In the genomic region with DNA sequence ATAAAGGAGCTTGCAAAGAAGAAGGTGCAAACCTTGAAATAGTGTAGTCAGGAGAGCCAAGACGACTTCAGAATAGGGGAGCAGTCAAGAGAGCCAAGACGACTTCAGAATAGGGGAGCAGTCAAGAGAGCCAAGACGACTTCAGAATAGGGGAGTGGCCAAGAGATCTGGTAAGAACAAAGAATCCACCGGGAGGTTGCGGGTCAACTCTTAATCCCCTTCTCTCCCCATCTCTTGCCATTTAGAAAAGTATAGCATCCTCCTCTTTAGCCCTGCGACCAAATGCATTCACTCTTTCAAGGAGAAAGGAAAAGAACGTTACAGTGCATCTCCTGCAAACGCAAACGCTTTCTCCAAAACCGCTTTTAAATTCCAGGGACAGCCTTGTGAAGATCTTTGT, we compare ENCODE assay signal across 8 cellular contexts. TPM values are rescaled to one million over a fixed set of nuclear protein-coding genes. Genes with fewer than 3 reads are reported as not detected.
DNase-seq lines count a peak whose midpoint lies in the region; ATAC-seq lines count a peak whose summit lies in the region.

No MANE protein-coding gene starts in this region.

- peak overlapping the region; percentile 78 for H3K27ac Mint-ChIP-seq in T-helper 2 cell treated with Interferon-gamma antibody and Interleukin-4, amounts not matched to agents 5 μg/mL and 100 μg/mL, for 36 hours
- H3K27ac Mint-ChIP-seq in activated T-helper 1 cell treated with anti-CD3 and anti-CD28 coated beads, Interleukin-12 subunit alpha, Interleukin-12 subunit beta, Interleukin-2, Interleukin-4 antibody, amounts not matched to agents 30 ng/mL and 10 ng/mL and 1 ng/mL, durations not matched to agents 14 hours and 24 hours and 36 hours = peak overlapping the region; percentile 88

- peak overlapping the region; percentile 90 for H3K4me3 Mint-ChIP-seq in T-helper 2 cell treated with Interferon-gamma antibody and Interleukin-4, amounts not matched to agents 5 μg/mL and 100 μg/mL, for 36 hours
- H3K4me3 Mint-ChIP-seq in activated T-helper 1 cell treated with anti-CD3 and anti-CD28 coated beads, Interleukin-12 subunit alpha, Interleukin-12 subunit beta, Interleukin-2, Interleukin-4 antibody, amounts not matched to agents 30 ng/mL and 10 ng/mL and 1 ng/mL, durations not matched to agents 14 hours and 24 hours and 36 hours = peak overlapping the region; percentile 95

- H3K4me1 ChIP-seq in iPS-20b (ENCODE audit: insufficient read depth, low read length) (peaks cover 15% of the 10 kb centered on the region), subcutaneous abdominal adipose tissue (ENCODE audit: control insufficient read depth in 5 of 5, insufficient read depth in 5 of 5, low read length in 5 of 5) (peaks cover 2 to 49% (median 25%) of the 10 kb centered on the region in 5 donors)

- H3K4me3 ChIP-seq in iPS-20b (ENCODE audit: low read length) = peak overlapping the region; percentile 92
- H3K4me3 ChIP-seq in subcutaneous abdominal adipose tissue (ENCODE audit: low read depth in 1 of 5, low read length in 5 of 5) = peak overlapping the region; percentile 80 to 99 (median 96)

- no peaks in the 10 kb centered on the region for H3K9me3 ChIP-seq in iPS-20b (ENCODE audit: insufficient read depth, low read depth, low read length)
- H3K9me3 ChIP-seq in subcutaneous abdominal adipose tissue (ENCODE audit: control insufficient read depth in 5 of 5, low read length in 5 of 5) = no peaks in the 10 kb centered on the region

- H3K36me3 ChIP-seq in iPS-20b (ENCODE audit: insufficient read depth, low read depth, low read length) (peaks cover 39% of the 10 kb centered on the region), subcutaneous abdominal adipose tissue (ENCODE audit: control insufficient read depth in 5 of 5, insufficient read depth in 5 of 5, low read length in 5 of 5) (peaks cover 0 to 21% (median 11%) of the 10 kb centered on the region in 5 donors)

- ATAC-seq in HG03280 (IDR thresholded peaks at IDR 0.05; ENCODE audit: unreplicated experiment) = no peak

- H3K36me3 Mint-ChIP-seq in T-helper 2 cell treated with Interferon-gamma antibody and Interleukin-4, amounts not matched to agents 5 μg/mL and 100 μg/mL, for 36 hours (ENCODE audit: low read depth) = peaks cover 12% of the 10 kb centered on the region
- H3K36me3 Mint-ChIP-seq in activated T-helper 1 cell treated with anti-CD3 and anti-CD28 coated beads, Interleukin-12 subunit alpha, Interleukin-12 subunit beta, Interleukin-2, Interleukin-4 antibody, amounts not matched to agents 30 ng/mL and 10 ng/mL and 1 ng/mL, durations not matched to agents 14 hours and 24 hours and 36 hours (ENCODE audit: low read depth) = peaks cover 16% of the 10 kb centered on the region

- peak overlapping the region; percentile 92 for H3K9ac ChIP-seq in iPS-20b (ENCODE audit: low read depth, low read length)
- peak overlapping the region; percentile 73 to 93 (median 86) for H3K9ac ChIP-seq in subcutaneous abdominal adipose tissue (ENCODE audit: low read length in 5 of 5)

- DNase-seq in T-helper 2 cell treated with Interferon-gamma antibody and Interleukin-4, amounts not matched to agents 5 μg/mL and 100 μg/mL, for 36 hours (ENCODE audit: low spot score) = no peak
- DNase-seq in T-helper 2 cell = no peak
- DNase-seq in activated T-helper 1 cell treated with anti-CD3 and anti-CD28 coated beads, Interleukin-12 subunit alpha, Interleukin-12 subunit beta, Interleukin-2, Interleukin-4 antibody, amounts not matched to agents 30 ng/mL and 10 ng/mL and 1 ng/mL, durations not matched to agents 14 hours and 24 hours and 36 hours (ENCODE audit: low spot score) = no peak
- DNase-seq in hepatic stellate cell (ENCODE audit: low spot score) = no peak
- no peak for DNase-seq in NCI-H748 (lab: John Stamatoyannopoulos, UW; ENCODE audit: unreplicated experiment)

- no peaks in the 10 kb centered on the region for H3K27me3 Mint-ChIP-seq in T-helper 2 cell treated with Interferon-gamma antibody and Interleukin-4, amounts not matched to agents 5 μg/mL and 100 μg/mL, for 36 hours (ENCODE audit: low read depth)
- H3K27me3 Mint-ChIP-seq in activated T-helper 1 cell treated with anti-CD3 and anti-CD28 coated beads, Interleukin-12 subunit alpha, Interleukin-12 subunit beta, Interleukin-2, Interleukin-4 antibody, amounts not matched to agents 30 ng/mL and 10 ng/mL and 1 ng/mL, durations not matched to agents 14 hours and 24 hours and 36 hours (ENCODE audit: insufficient read depth) = no peaks in the 10 kb centered on the region

- no peaks in the 10 kb centered on the region for H3K27me3 ChIP-seq in iPS-20b (ENCODE audit: insufficient read depth, low read length)
- H3K27me3 ChIP-seq in subcutaneous abdominal adipose tissue (ENCODE audit: control insufficient read depth in 5 of 5, insufficient read depth in 4 of 5, low read length in 5 of 5) = no peaks in the 10 kb centered on the region

- H3K9me3 Mint-ChIP-seq in T-helper 2 cell treated with Interferon-gamma antibody and Interleukin-4, amounts not matched to agents 5 μg/mL and 100 μg/mL, for 36 hours = no peaks in the 10 kb centered on the region
- no peaks in the 10 kb centered on the region for H3K9me3 Mint-ChIP-seq in activated T-helper 1 cell treated with anti-CD3 and anti-CD28 coated beads, Interleukin-12 subunit alpha, Interleukin-12 subunit beta, Interleukin-2, Interleukin-4 antibody, amounts not matched to agents 30 ng/mL and 10 ng/mL and 1 ng/mL, durations not matched to agents 14 hours and 24 hours and 36 hours

- H3K27ac ChIP-seq in iPS-20b (ENCODE audit: low read length) (peak overlapping the region; percentile 90), subcutaneous abdominal adipose tissue (ENCODE audit: low read depth, low read length) (peak overlapping the region; percentile 86)

- peaks cover 25% of the 10 kb centered on the region for H3K4me1 Mint-ChIP-seq in T-helper 2 cell treated with Interferon-gamma antibody and Interleukin-4, amounts not matched to agents 5 μg/mL and 100 μg/mL, for 36 hours (ENCODE audit: low read depth)
- peaks cover 28% of the 10 kb centered on the region for H3K4me1 Mint-ChIP-seq in activated T-helper 1 cell treated with anti-CD3 and anti-CD28 coated beads, Interleukin-12 subunit alpha, Interleukin-12 subunit beta, Interleukin-2, Interleukin-4 antibody, amounts not matched to agents 30 ng/mL and 10 ng/mL and 1 ng/mL, durations not matched to agents 14 hours and 24 hours and 36 hours (ENCODE audit: low read depth)

- intact Hi-C loops in activated T-helper 1 cell treated with anti-CD3 and anti-CD28 coated beads, Interleukin-12 subunit alpha, Interleukin-12 subunit beta, Interleukin-2, Interleukin-4 antibody, amounts not matched to agents 30 ng/mL and 10 ng/mL and 1 ng/mL, durations not matched to agents 14 hours and 24 hours and 36 hours (cut with micrococcal nuclease) = loop anchor here (5.0 kb wide), 2 partner anchors 115 to 1880 kb away; a partner anchor contains a TSS

RNA-seq across cellular contexts. Expression of a gene that starts 0.7 kb away (rescaled TPM):
- total RNA-seq in activated T-helper 1 cell treated with anti-CD3 and anti-CD28 coated beads, Interleukin-12 subunit alpha, Interleukin-12 subunit beta, Interleukin-2, Interleukin-4 antibody, amounts not matched to agents 30 ng/mL and 10 ng/mL and 1 ng/mL, durations not matched to agents 14 hours and 24 hours and 36 hours = 35.3 and 36.0 TPM in 2 replicates

RNA-seq across cellular contexts. Expression of a gene that starts 0.8 kb away (rescaled TPM):
- total RNA-seq in activated T-helper 1 cell treated with anti-CD3 and anti-CD28 coated beads, Interleukin-12 subunit alpha, Interleukin-12 subunit beta, Interleukin-2, Interleukin-4 antibody, amounts not matched to agents 30 ng/mL and 10 ng/mL and 1 ng/mL, durations not matched to agents 14 hours and 24 hours and 36 hours = 1.1 and 2.0 TPM in 2 replicates
